11 cellular contexts compared by ENCODE assay signal in genomic region chr1:159122005-159122621, GRCh38. TPM values are rescaled to one million over a fixed set of nuclear protein-coding genes. Genes with fewer than 3 reads are reported as not detected.
DNase-seq lines count a peak whose midpoint lies in the region; ATAC-seq and TF ChIP-seq lines count a peak whose summit lies in the region.
"Had no signal": no experiment of that assay in that cellular context is flagged by ENCODE, and none has a peak within 500 bp of the region (broad histone marks: within the 10 kb centered on the region; RNA-seq: fewer than 3 reads in every experiment).

No MANE protein-coding gene starts in this region.

- DNase-seq in EH (ENCODE audit: low read depth) (peak; percentile 71), mammary epithelial cell (peak; percentile 55), endothelial cell (ENCODE audit: low spot score) (no peak), Right ventricle myocardium superior (no peak), DMS114 treated with DMSO at 0.1 percent for 48 hours (lab: John Stamatoyannopoulos, UW; ENCODE audit: unreplicated experiment) (no peak), tibial nerve (ENCODE audit: low spot score in 2 of 2) (no peak)
- DNase-seq: transverse colon had no signal

- no peaks in the 10 kb centered on the region for H3K27me3 Mint-ChIP-seq in endothelial cell (ENCODE audit: unreplicated experiment)

- in situ Hi-C loops in mammary epithelial cell (cut with MboI; ENCODE audit: low sequenced_read_pairs in 2 of 2) = no loop called here

- H3K4me3 Mint-ChIP-seq in endothelial cell (ENCODE audit: unreplicated experiment) = no peak overlapping the region

- WGBS in mammary epithelial cell (ENCODE audit: low coverage, missing lambda C conversion rate) = 40% methylated on average over 2 of the region's 2 CpGs
- WGBS in tibial nerve, 2 donors = 43 to 44% methylated on average over 2 of the region's 2 CpGs

- peaks cover 8% of the 10 kb centered on the region for H3K36me3 Mint-ChIP-seq in endothelial cell (ENCODE audit: low read depth, unreplicated experiment)

- H3K9ac ChIP-seq in mammary epithelial cell (ENCODE audit: insufficient read depth, low read length) = no peak overlapping the region
- H3K9ac ChIP-seq: parathyroid adenoma had no signal

- intact Hi-C loops in mammary epithelial cell (cut with micrococcal nuclease) (no loop called here), Right ventricle myocardium superior (cut with DNase I) (no loop called here)

- no peaks in the 10 kb centered on the region for H3K9me3 ChIP-seq in mammary epithelial cell (replicated peaks; ENCODE audit: insufficient read depth, low read length)
- H3K9me3 ChIP-seq in tibial nerve = no peaks in the 10 kb centered on the region
- H3K9me3 ChIP-seq: transverse colon had no signal

- no peaks in the 10 kb centered on the region for H4K20me1 ChIP-seq in mammary epithelial cell (ENCODE audit: insufficient read depth, low read length)

- no peaks in the 10 kb centered on the region for H3K79me2 ChIP-seq in mammary epithelial cell (ENCODE audit: insufficient read depth, low read length)
- H3K79me2 ChIP-seq: parathyroid adenoma had no signal

- TF ChIP-seq CTCF in mammary epithelial cell (conservative IDR thresholded peaks at IDR 0.05 in 1 of 2, IDR thresholded peaks at IDR 0.05 in 1 of 2; ENCODE audit: extremely low read depth in 1 of 2, insufficient read depth in 1 of 2, low read depth in 1 of 2, low read length in 2 of 2) = no peak
- no peak for TF ChIP-seq CTCF in endothelial cell (IDR thresholded peaks at IDR 0.05; ENCODE audit: unreplicated experiment)
- no peak for TF ChIP-seq CTCF in tibial nerve (IDR thresholded peaks at IDR 0.05)

- CTCF ChIA-PET in mammary epithelial cell (lab: Charles Lee; ENCODE audit: low non-redundant PET) = no interaction called here

- H3K4me2 ChIP-seq in mammary epithelial cell (ENCODE audit: insufficient read depth, low read depth, low read length) = no peak overlapping the region

- H3K27ac ChIP-seq in mammary epithelial cell (ENCODE audit: insufficient read depth, low read depth, low read length) = no peak overlapping the region
- no peak overlapping the region for H3K27ac ChIP-seq in tibial nerve
- H3K27ac ChIP-seq: epithelial cell of prostate, parathyroid adenoma, transverse colon had no signal

- TF ChIP-seq EP300 in tibial nerve (IDR thresholded peaks at IDR 0.05) = no peak

- no peaks in the 10 kb centered on the region for H3K27me3 ChIP-seq in mammary epithelial cell (ENCODE audit: insufficient read depth, low read length)
- no peaks in the 10 kb centered on the region for H3K27me3 ChIP-seq in tibial nerve
- H3K27me3 ChIP-seq: transverse colon had no signal

- no peak overlapping the region for H3K27ac Mint-ChIP-seq in endothelial cell (ENCODE audit: unreplicated experiment)

- H3K9me3 Mint-ChIP-seq in endothelial cell (ENCODE audit: unreplicated experiment) = no peaks in the 10 kb centered on the region

- no peak overlapping the region for H2AFZ ChIP-seq in mammary epithelial cell (ENCODE audit: low read depth, low read length)
- H2AFZ ChIP-seq: parathyroid adenoma had no signal

- TF ChIP-seq POLR2A in tibial nerve (IDR thresholded peaks at IDR 0.05) = no peak

- ATAC-seq in GM19438 (IDR thresholded peaks at IDR 0.05; ENCODE audit: low read depth, unreplicated experiment) (peak; percentile 76), HG03103 (IDR thresholded peaks at IDR 0.05; ENCODE audit: low read depth, unreplicated experiment) (peak; percentile 64), Right ventricle myocardium superior (ENCODE audit: poor library complexity) (no peak)

- dilution Hi-C loops in mammary epithelial cell (cut with HindIII; ENCODE audit: low sequenced_read_pairs) = no loop called here

- H3K36me3 ChIP-seq in mammary epithelial cell (ENCODE audit: insufficient read depth, low read length) = no peaks in the 10 kb centered on the region
- no peaks in the 10 kb centered on the region for H3K36me3 ChIP-seq in tibial nerve
- H3K36me3 ChIP-seq: transverse colon had no signal

- H3K4me3 ChIP-seq in mammary epithelial cell (replicated peaks in 1 of 3; ENCODE audit: insufficient read depth in 1 of 3, low read depth in 2 of 3, low read length in 3 of 3) = no peak overlapping the region
- H3K4me3 ChIP-seq in tibial nerve = no peak overlapping the region
- H3K4me3 ChIP-seq: transverse colon had no signal

- peaks cover 8% of the 10 kb centered on the region for H3K4me1 ChIP-seq in mammary epithelial cell (ENCODE audit: insufficient read depth, low read length)
- H3K4me1 ChIP-seq in tibial nerve = no peaks in the 10 kb centered on the region
- H3K4me1 ChIP-seq: parathyroid adenoma, transverse colon had no signal

- no TSS peak for BruUV-seq in mammary epithelial cell (replicated peaks; lab: Mats Ljungman, UMichigan)

- peaks cover 17% of the 10 kb centered on the region for H3K4me1 Mint-ChIP-seq in endothelial cell (ENCODE audit: unreplicated experiment)

RNA-seq across cellular contexts. Expression of gene AIM2, which starts 45.5 kb away (rescaled TPM):
- under 1 TPM in 1 of 2 donors, not detected in 1; 0.17 TPM for total RNA-seq in mammary epithelial cell
- polyA plus RNA-seq in mammary epithelial cell = 0.08 TPM
- not detected for polyA minus RNA-seq in mammary epithelial cell
- total RNA-seq in endothelial cell (ENCODE audit: unreplicated experiment) = 29.2 TPM
- total RNA-seq in Right ventricle myocardium superior = 0.56 TPM
- 1 to 10 TPM in 2 of 4 donors, under 1 TPM in 1, not detected in 1; 0.59 to 4.0 (median 1.5) TPM for total RNA-seq in tibial nerve

RNA-seq across cellular contexts. Expression of gene CADM3, which starts 49.3 kb away (rescaled TPM):
- under 1 TPM in 1 of 2 donors, not detected in 1; 0.67 TPM for total RNA-seq in mammary epithelial cell
- 0.03 TPM for polyA plus RNA-seq in mammary epithelial cell
- not detected for polyA minus RNA-seq in mammary epithelial cell
- total RNA-seq in endothelial cell (ENCODE audit: unreplicated experiment) = 4.0 TPM
- 5.3 TPM for total RNA-seq in Right ventricle myocardium superior
- 10 to 100 TPM; 56.1 to 99.2 (median 85.9) TPM for total RNA-seq in tibial nerve

Comparison
In these comparisons a context has a peak if more than half of its experiments do, and no peak if none do; other contexts are left out.
1. DNase-seq: peak in EH (single experiment) and mammary epithelial cell (single experiment); none in endothelial cell (single experiment), Right ventricle myocardium superior (single experiment), DMS114 treated with DMSO at 0.1 percent for 48 hours (single experiment) and tibial nerve (0 of 2).